ENCODE assay signal across 30 cellular contexts in the genomic region with DNA sequence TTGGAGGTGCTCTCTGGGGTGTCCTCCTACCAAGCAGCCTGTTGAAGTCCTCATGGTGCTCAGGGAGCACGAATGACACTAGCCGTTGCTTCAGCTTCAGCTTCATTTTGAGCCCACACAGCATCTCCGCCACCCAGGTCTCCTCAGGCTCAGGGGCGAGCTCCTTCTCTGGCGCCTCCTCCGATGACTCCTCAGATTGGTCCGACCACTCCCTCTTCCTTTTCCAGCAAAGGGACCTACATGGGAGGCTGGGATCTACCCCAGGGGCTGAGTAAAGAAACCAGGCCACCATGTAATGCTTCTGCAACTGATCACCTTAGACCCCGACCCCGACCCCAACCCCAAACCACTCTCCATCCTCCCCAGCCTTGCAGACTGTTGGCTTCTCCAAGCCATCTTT. TPM values are rescaled to one million over a fixed set of nuclear protein-coding genes. Genes with fewer than 3 reads are reported as not detected.
A peak's percentile ranks its signal among the peaks of the same experiment; 100 is the strongest.
DNase-seq lines count a peak whose midpoint lies in the region; ATAC-seq and TF ChIP-seq lines count a peak whose summit lies in the region.
"Had no signal": no experiment of that assay in that cellular context is flagged by ENCODE, and none has a peak within 500 bp of the region (broad histone marks: within the 10 kb centered on the region; RNA-seq: fewer than 3 reads in every experiment).

No MANE protein-coding gene starts in this region.

- DNase-seq in Caco-2 (no peak), mesenteric fat pad (ENCODE audit: low spot score) (peak; percentile 51), breast epithelium (ENCODE audit: low spot score in 2 of 2) (no peak), psoas muscle (no peak)
- DNase-seq: 8988T; ACHN; AML-193; BE2C; C1 segment of cervical spinal cord; Calu3; CD4-positive, alpha-beta memory T cell; CD4-positive, alpha-beta T cell; CD4-positive, CD25-positive, alpha-beta regulatory T cell; CD8-positive, alpha-beta memory T cell; CD8-positive, alpha-beta T cell; COR-L47; DMS 273 treated with DMSO at 0.1 percent for 48 hours; DMS153; DMS53; DMS79; DMS79 treated with DMSO at 0.1 percent for 48 hours; DND-41; EL had no signal

- no peaks in the 10 kb centered on the region for H3K4me1 Mint-ChIP-seq in Caco-2 (ENCODE audit: low read depth, unreplicated experiment)
- H3K4me1 Mint-ChIP-seq: CD14-positive monocyte; CD8-positive, alpha-beta memory T cell had no signal

- no peaks in the 10 kb centered on the region for H3K9me3 Mint-ChIP-seq in Caco-2 (ENCODE audit: unreplicated experiment)
- H3K9me3 Mint-ChIP-seq: CD4-positive, alpha-beta memory T cell; CD4-positive, alpha-beta T cell; CD4-positive, CD25-positive, alpha-beta regulatory T cell; CD8-positive, alpha-beta memory T cell; CD8-positive, alpha-beta T cell had no signal

- H3K27ac Mint-ChIP-seq in Caco-2 (ENCODE audit: unreplicated experiment): peak overlapping the region; percentile 1
- H3K27ac Mint-ChIP-seq: B cell; CD4-positive, alpha-beta memory T cell; CD4-positive, alpha-beta T cell; CD8-positive, alpha-beta T cell had no signal

- CTCF ChIA-PET in Caco-2 (lab: Charles Lee): interaction anchor here (0.6 kb wide), 1 partner anchor 337 kb away, joined by 5 read pairs; no protein-coding TSS in a partner anchor

- no peak for TF ChIP-seq POLR2A in breast epithelium (IDR thresholded peaks at IDR 0.05)

- no peak for TF ChIP-seq CTCF in Caco-2 (IDR thresholded peaks at IDR 0.05; ENCODE audit: insufficient read depth in 1 of 2, low read depth in 1 of 2, low read length in 1 of 2, severe bottlenecking in 1 of 2, unreplicated experiment in 1 of 2)
- TF ChIP-seq CTCF in breast epithelium (IDR thresholded peaks at IDR 0.05): no peak
- TF ChIP-seq CTCF in psoas muscle (IDR thresholded peaks at IDR 0.05): no peak

- intact Hi-C loops in Caco-2 (cut with micrococcal nuclease; ENCODE audit: unreplicated experiment) (no loop called here), breast epithelium (cut with DNase I; ENCODE audit: low total_unique reads) (no loop called here), psoas muscle (cut with DNase I) (no loop called here)

- H3K27me3 Mint-ChIP-seq in Caco-2 (ENCODE audit: insufficient read depth, unreplicated experiment): no peaks in the 10 kb centered on the region
- H3K27me3 Mint-ChIP-seq: B cell; CD4-positive, alpha-beta memory T cell; CD4-positive, alpha-beta T cell; CD4-positive, CD25-positive, alpha-beta regulatory T cell; CD8-positive, alpha-beta memory T cell had no signal

- H3K27me3 ChIP-seq in Caco-2 (replicated peaks; ENCODE audit: control insufficient read depth, insufficient read depth, low read length) (no peaks in the 10 kb centered on the region), breast epithelium (no peaks in the 10 kb centered on the region), psoas muscle (ENCODE audit: insufficient read depth in 3 of 3, low read length in 2 of 3) (no peaks in the 10 kb centered on the region)
- H3K27me3 ChIP-seq: BE2C; BLaER1; BLaER1 treated with 17β-estradiol and CSF1 and Interleukin-3, amounts not matched to agents 10 nM and 100 nM had no signal

- no peak overlapping the region for H3K27ac ChIP-seq in breast epithelium
- no peak overlapping the region for H3K27ac ChIP-seq in psoas muscle
- H3K27ac ChIP-seq: 22Rv1; A549; BLaER1; BLaER1 treated with 17β-estradiol and CSF1 and Interleukin-3, amounts not matched to agents 10 nM and 100 nM; C4-2B had no signal

- H3K4me1 ChIP-seq in Caco-2 (no peaks in the 10 kb centered on the region), breast epithelium (no peaks in the 10 kb centered on the region), psoas muscle (no peaks in the 10 kb centered on the region)
- H3K4me1 ChIP-seq: A549, BE2C had no signal

- 98 to 99% (median 99%) methylated on average over 9 of the region's 9 CpGs for WGBS in psoas muscle, 3 donors

- POLR2A ChIA-PET in Caco-2 (lab: Charles Lee): no interaction called here

- no peak overlapping the region for H3K4me3 Mint-ChIP-seq in Caco-2 (ENCODE audit: unreplicated experiment)
- H3K4me3 Mint-ChIP-seq: B cell; CD14-positive monocyte; CD4-positive, alpha-beta memory T cell; CD4-positive, alpha-beta T cell; CD4-positive, CD25-positive, alpha-beta regulatory T cell; CD8-positive, alpha-beta memory T cell; CD8-positive, alpha-beta T cell had no signal

- peaks cover 43% of the 10 kb centered on the region for H3K36me3 Mint-ChIP-seq in Caco-2 (ENCODE audit: insufficient read depth, unreplicated experiment)
- H3K36me3 Mint-ChIP-seq: CD4-positive, alpha-beta memory T cell; CD8-positive, alpha-beta T cell had no signal

- no TSS peak for BruUV-seq in Caco-2 (replicated peaks; lab: Mats Ljungman, UMichigan)

- H3K9me3 ChIP-seq in Caco-2: no peaks in the 10 kb centered on the region
- H3K9me3 ChIP-seq in breast epithelium: no peaks in the 10 kb centered on the region
- H3K9me3 ChIP-seq in psoas muscle: no peaks in the 10 kb centered on the region
- H3K9me3 ChIP-seq: A549; BE2C; BLaER1; BLaER1 treated with 17β-estradiol and CSF1 and Interleukin-3, amounts not matched to agents 10 nM and 100 nM had no signal

- no peak overlapping the region for H3K4me3 ChIP-seq in Caco-2 (ENCODE audit: low read depth, low read length)
- H3K4me3 ChIP-seq in breast epithelium: no peak overlapping the region
- H3K4me3 ChIP-seq in psoas muscle: no peak overlapping the region
- H3K4me3 ChIP-seq: A549; BLaER1; BLaER1 treated with 17β-estradiol and CSF1 and Interleukin-3, amounts not matched to agents 10 nM and 100 nM had no signal

- H3K36me3 ChIP-seq in Caco-2 (ENCODE audit: control insufficient read depth, insufficient read depth, low read length): no peaks in the 10 kb centered on the region; the same call in 1 of the 2 replicates
- no peaks in the 10 kb centered on the region for H3K36me3 ChIP-seq in breast epithelium
- H3K36me3 ChIP-seq in psoas muscle (ENCODE audit: insufficient read depth in 1 of 2, low read depth in 1 of 2): no peaks in the 10 kb centered on the region

- no peak for ATAC-seq in psoas muscle
- ATAC-seq: A549; CD8-positive, alpha-beta T cell had no signal

RNA-seq across cellular contexts. Expression of gene PRR11, which starts 25.9 kb away (rescaled TPM):
- total RNA-seq in Caco-2 (2022): 80.2 and 89.9 TPM in 2 replicates
- 2.9 TPM for total RNA-seq in mesenteric fat pad
- total RNA-seq in breast epithelium: 10 to 100 TPM in 1 of 3 donors, 1 to 10 TPM in 1, under 1 TPM in 1; 0.33 to 25.1 (median 1.2) TPM
- total RNA-seq in psoas muscle: 1 to 10 TPM in 1 of 4 donors, under 1 TPM in 3; 0.34 to 1.0 (median 0.62) TPM
- polyA plus RNA-seq in psoas muscle: 1 to 10 TPM in 1 of 3 donors, under 1 TPM in 2; 0.28 to 2.3 (median 0.44) TPM

RNA-seq across cellular contexts. Expression of gene SKA2, which starts 26.5 kb away (rescaled TPM):
- 119 TPM in 2 replicates for total RNA-seq in Caco-2 (2022)
- 21.2 TPM for total RNA-seq in mesenteric fat pad
- total RNA-seq in breast epithelium: 10 to 100 TPM; 11.8 to 19.5 (median 12.7) TPM
- total RNA-seq in psoas muscle: 10 to 100 TPM in 3 of 4 donors, 1 to 10 TPM in 1; 7.2 to 17.1 (median 11.2) TPM
- polyA plus RNA-seq in psoas muscle: 10 to 100 TPM in 2 of 3 donors, 1 to 10 TPM in 1; 9.2 to 15.5 (median 11.5) TPM

RNA-seq across cellular contexts. Expression of gene SMG8, which starts 28.4 kb away (rescaled TPM):
- 18.9 and 21.1 TPM in 2 replicates for total RNA-seq in Caco-2 (2022)
- total RNA-seq in mesenteric fat pad: 9.0 TPM
- total RNA-seq in breast epithelium: 10 to 100 TPM; 10.2 to 15.5 (median 12.2) TPM
- 10 to 100 TPM in 2 of 4 donors, 1 to 10 TPM in 2; 7.7 to 11.5 (median 9.8) TPM for total RNA-seq in psoas muscle
- polyA plus RNA-seq in psoas muscle: 10 to 100 TPM in 1 of 3 donors, 1 to 10 TPM in 2; 6.0 to 11.7 (median 6.2) TPM

RNA-seq across cellular contexts. Expression of gene GDPD1, which starts 38.8 kb away (rescaled TPM):
- 1.2 and 2.9 TPM in 2 replicates for total RNA-seq in Caco-2 (2022)
- total RNA-seq in mesenteric fat pad: 1.2 TPM
- 1 to 10 TPM in 2 of 3 donors, under 1 TPM in 1; 0.96 to 5.9 (median 4.8) TPM for total RNA-seq in breast epithelium
- total RNA-seq in psoas muscle: 1 to 10 TPM in 2 of 4 donors, under 1 TPM in 2; 0.25 to 1.8 (median 1.3) TPM
- polyA plus RNA-seq in psoas muscle: 1 to 10 TPM in 1 of 3 donors, under 1 TPM in 2; 0.40 to 2.3 (median 0.90) TPM
